Comparison of ENCODE assay signal across 8 cellular contexts in the genomic region with DNA sequence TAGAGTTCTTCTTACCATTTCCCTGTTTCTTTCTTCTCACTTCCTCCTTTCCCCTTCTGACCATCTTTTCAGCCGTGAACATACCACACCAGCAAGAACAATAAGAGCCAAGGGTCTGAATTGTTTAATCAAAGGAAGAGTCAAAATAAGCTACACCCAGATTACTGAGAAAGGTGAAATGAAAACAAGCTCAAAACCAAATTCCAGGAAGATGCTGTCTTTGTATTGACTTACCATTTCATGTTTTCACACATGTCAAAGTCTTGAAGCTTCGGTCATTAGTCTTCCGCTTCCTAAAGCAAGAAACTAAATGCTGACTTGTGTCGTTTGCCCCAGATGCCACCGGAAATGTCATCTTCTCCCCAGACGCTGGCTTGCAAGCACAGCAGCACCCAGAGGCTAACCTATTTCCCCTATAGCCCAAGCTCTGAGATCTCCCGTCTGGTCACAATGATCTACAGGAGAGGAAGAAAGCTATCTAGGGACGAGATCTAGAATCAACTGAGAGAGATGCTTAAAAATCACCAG.
DNase-seq lines count a peak whose midpoint lies in the region; ATAC-seq and TF ChIP-seq lines count a peak whose summit lies in the region.

No MANE protein-coding gene starts in this region.

- DNase-seq in central memory CD8-positive, alpha-beta T cell (ENCODE audit: low spot score in 2 of 2) = peak; percentile 42 to 74
- DNase-seq in stimulated activated CD4-positive, alpha-beta T cell treated with anti-CD3 and anti-CD28 coated beads, Interleukin-4, amount 100 ng/mL, for 24 hours = peak; percentile 76
- DNase-seq in AG08395 (ENCODE audit: low spot score) (no peak), NCI-H1092 (lab: John Stamatoyannopoulos, UW) (no peak), prostate gland (ENCODE audit: low spot score) (no peak)

- no peaks in the 10 kb centered on the region for H3K27me3 ChIP-seq in prostate gland (replicated peaks; ENCODE audit: insufficient read depth)

- no peaks in the 10 kb centered on the region for H3K9me3 Mint-ChIP-seq in T-helper 1 cell treated with Interleukin-12 subunit alpha and Interleukin-12 subunit beta and Interleukin-4 antibody, amounts not matched to agents 30 μg/mL and 1 μg/mL, for 36 hours
- H3K9me3 Mint-ChIP-seq in central memory CD8-positive, alpha-beta T cell = no peaks in the 10 kb centered on the region

- no peaks in the 10 kb centered on the region for H3K4me1 ChIP-seq in prostate gland (replicated peaks)

- H3K27me3 Mint-ChIP-seq in T-helper 1 cell treated with Interleukin-12 subunit alpha and Interleukin-12 subunit beta and Interleukin-4 antibody, amounts not matched to agents 30 μg/mL and 1 μg/mL, for 36 hours (ENCODE audit: low read depth) = no peaks in the 10 kb centered on the region
- H3K27me3 Mint-ChIP-seq in central memory CD8-positive, alpha-beta T cell = no peaks in the 10 kb centered on the region

- H3K36me3 Mint-ChIP-seq in T-helper 1 cell treated with Interleukin-12 subunit alpha and Interleukin-12 subunit beta and Interleukin-4 antibody, amounts not matched to agents 30 μg/mL and 1 μg/mL, for 36 hours (ENCODE audit: low read depth) = peaks cover 37% of the 10 kb centered on the region
- H3K36me3 Mint-ChIP-seq in central memory CD8-positive, alpha-beta T cell (ENCODE audit: insufficient read depth) = peaks cover 56% of the 10 kb centered on the region

- 91% methylated on average over 8 of the region's 8 CpGs for WGBS in prostate gland

- no peaks in the 10 kb centered on the region for H3K9me3 ChIP-seq in prostate gland

- intact Hi-C loops in prostate gland (cut with DNase I) = no loop called here

- TF ChIP-seq POLR2A in GM18951 (IDR thresholded peaks at IDR 0.05; ENCODE audit: extremely low read depth, insufficient read depth, insufficient read length) (peak; percentile 53), prostate gland (IDR thresholded peaks at IDR 0.05) (no peak)

- peaks cover 45% of the 10 kb centered on the region for H3K4me1 Mint-ChIP-seq in T-helper 1 cell treated with Interleukin-12 subunit alpha and Interleukin-12 subunit beta and Interleukin-4 antibody, amounts not matched to agents 30 μg/mL and 1 μg/mL, for 36 hours (ENCODE audit: low read depth)
- peaks cover 65% of the 10 kb centered on the region for H3K4me1 Mint-ChIP-seq in central memory CD8-positive, alpha-beta T cell

- ATAC-seq in HG03060 (IDR thresholded peaks at IDR 0.05; ENCODE audit: low read depth, unreplicated experiment) = peak; percentile 63
- ATAC-seq in central memory CD8-positive, alpha-beta T cell (replicated peaks; ENCODE audit: extremely low read depth, poor library complexity, severe bottlenecking) = peak; percentile 76

- peak overlapping the region; percentile 98 for H3K27ac Mint-ChIP-seq in T-helper 1 cell treated with Interleukin-12 subunit alpha and Interleukin-12 subunit beta and Interleukin-4 antibody, amounts not matched to agents 30 μg/mL and 1 μg/mL, for 36 hours
- peak overlapping the region; percentile 100 for H3K27ac Mint-ChIP-seq in central memory CD8-positive, alpha-beta T cell (ENCODE audit: low read depth)

- no peak overlapping the region for H3K27ac ChIP-seq in prostate gland

- H3K36me3 ChIP-seq in prostate gland = no peaks in the 10 kb centered on the region

- in situ Hi-C loops in GM18951 (cut with MboI; ENCODE audit: low sequenced_read_pairs, unreplicated experiment) = no loop called here

- no peak overlapping the region for H3K4me3 ChIP-seq in prostate gland

- H3K4me3 Mint-ChIP-seq in T-helper 1 cell treated with Interleukin-12 subunit alpha and Interleukin-12 subunit beta and Interleukin-4 antibody, amounts not matched to agents 30 μg/mL and 1 μg/mL, for 36 hours = peak overlapping the region; percentile 97
- peak overlapping the region; percentile 94 for H3K4me3 Mint-ChIP-seq in central memory CD8-positive, alpha-beta T cell

- TF ChIP-seq CTCF in prostate gland (IDR thresholded peaks at IDR 0.05) = no peak

Comparison
In these comparisons a context has a peak if more than half of its experiments do, and no peak if none do; other contexts are left out.
1. DNase-seq: peak in central memory CD8-positive, alpha-beta T cell (2 of 2) and stimulated activated CD4-positive, alpha-beta T cell treated with anti-CD3 and anti-CD28 coated beads, Interleukin-4, amount 100 ng/mL, for 24 hours (single experiment); none in AG08395 (single experiment), NCI-H1092 (single experiment) and prostate gland (single experiment).